8 cellular contexts compared by ENCODE assay signal in genomic region chr5:157859227-157859575, GRCh38. TPM values are rescaled to one million over a fixed set of nuclear protein-coding genes. Genes with fewer than 3 reads are reported as not detected.
DNase-seq lines count a peak whose midpoint lies in the region; ATAC-seq, FAIRE-seq and TF ChIP-seq lines count a peak whose summit lies in the region.

No MANE protein-coding gene starts in this region.

- no peak for FAIRE-seq in astrocyte (lab: Jason Lieb, UNC)

- H3K79me2 ChIP-seq in astrocyte (ENCODE audit: insufficient read depth, low read length): peaks cover 48% of the 10 kb centered on the region

- no peak for TF ChIP-seq POLR2A in thyroid gland (IDR thresholded peaks at IDR 0.05)

- 32% methylated on average over 10 of the region's 10 CpGs for WGBS in liver
- WGBS in thyroid gland, 2 donors: 46 to 47% methylated on average over 7 of the region's 10 CpGs

- peak overlapping the region; percentile 87 for H3K4me3 Mint-ChIP-seq in activated CD8-positive, alpha-beta memory T cell treated with anti-CD3 and anti-CD28 coated beads, Interleukin-2, amount 10 ng/mL, durations not matched to agents 7 days and 5 days
- peak overlapping the region; percentile 96 for H3K4me3 Mint-ChIP-seq in astrocyte (ENCODE audit: unreplicated experiment)

- H3K4me2 ChIP-seq in astrocyte (ENCODE audit: low read length): peak overlapping the region; percentile 88

- H3K4me1 ChIP-seq in astrocyte (ENCODE audit: insufficient read depth, low read length) (peaks cover 7% of the 10 kb centered on the region), liver (ENCODE audit: control insufficient read depth in 4 of 4, insufficient read depth in 4 of 4, low read length in 3 of 4) (peaks cover 5 to 56% (median 52%) of the 10 kb centered on the region in 4 donors), thyroid gland (peaks cover 5 to 20% of the 10 kb centered on the region in 2 donors)

- H3K9me3 ChIP-seq in astrocyte (ENCODE audit: insufficient read depth, low read depth, low read length) (no peaks in the 10 kb centered on the region), liver (ENCODE audit: control insufficient read depth in 4 of 4, low read length in 3 of 4) (no peaks in the 10 kb centered on the region), thyroid gland (no peaks in the 10 kb centered on the region)

- peaks cover 48% of the 10 kb centered on the region for H3K4me1 Mint-ChIP-seq in activated CD8-positive, alpha-beta memory T cell treated with anti-CD3 and anti-CD28 coated beads, Interleukin-2, amount 10 ng/mL, durations not matched to agents 7 days and 5 days
- H3K4me1 Mint-ChIP-seq in astrocyte (ENCODE audit: low read depth, unreplicated experiment): peaks cover 21% of the 10 kb centered on the region

- peak overlapping the region; percentile 86 for H3K27ac ChIP-seq in astrocyte (ENCODE audit: low read depth, low read length)
- H3K27ac ChIP-seq in liver (ENCODE audit: low read depth in 1 of 2, low read length in 2 of 2): peak overlapping the region; percentile 87 to 96
- H3K27ac ChIP-seq in thyroid gland: peak overlapping the region in 2 of 3 donors; percentile 94

- peak overlapping the region; percentile 94 for H3K27ac Mint-ChIP-seq in activated CD8-positive, alpha-beta memory T cell treated with anti-CD3 and anti-CD28 coated beads, Interleukin-2, amount 10 ng/mL, durations not matched to agents 7 days and 5 days
- H3K27ac Mint-ChIP-seq in astrocyte (ENCODE audit: unreplicated experiment): peak overlapping the region; percentile 91

- H3K27me3 Mint-ChIP-seq in activated CD8-positive, alpha-beta memory T cell treated with anti-CD3 and anti-CD28 coated beads, Interleukin-2, amount 10 ng/mL, durations not matched to agents 7 days and 5 days: no peaks in the 10 kb centered on the region
- H3K27me3 Mint-ChIP-seq in astrocyte (ENCODE audit: low read depth, unreplicated experiment): no peaks in the 10 kb centered on the region

- H2AFZ ChIP-seq in astrocyte (ENCODE audit: low read depth, low read length): peak overlapping the region; percentile 89

- peaks cover 44% of the 10 kb centered on the region for H4K20me1 ChIP-seq in astrocyte (ENCODE audit: insufficient read depth, low read length)

- H3K36me3 ChIP-seq in astrocyte (ENCODE audit: insufficient read depth, low read length): no peaks in the 10 kb centered on the region
- H3K36me3 ChIP-seq in liver (ENCODE audit: control insufficient read depth in 4 of 4, insufficient read depth in 3 of 4, low read depth in 1 of 4, low read length in 3 of 4): no peaks in the 10 kb centered on the region
- no peaks in the 10 kb centered on the region for H3K36me3 ChIP-seq in thyroid gland

- peaks cover 18% of the 10 kb centered on the region for H3K36me3 Mint-ChIP-seq in activated CD8-positive, alpha-beta memory T cell treated with anti-CD3 and anti-CD28 coated beads, Interleukin-2, amount 10 ng/mL, durations not matched to agents 7 days and 5 days
- H3K36me3 Mint-ChIP-seq in astrocyte (ENCODE audit: low read depth, unreplicated experiment): no peaks in the 10 kb centered on the region

- no peaks in the 10 kb centered on the region for H3K9me3 Mint-ChIP-seq in activated CD8-positive, alpha-beta memory T cell treated with anti-CD3 and anti-CD28 coated beads, Interleukin-2, amount 10 ng/mL, durations not matched to agents 7 days and 5 days (ENCODE audit: low read depth)
- no peaks in the 10 kb centered on the region for H3K9me3 Mint-ChIP-seq in astrocyte (ENCODE audit: unreplicated experiment)

- peak; percentile 1 for ATAC-seq in activated CD8-positive, alpha-beta memory T cell treated with anti-CD3 and anti-CD28 coated beads, Interleukin-2, amount 10 ng/mL, durations not matched to agents 7 days and 5 days
- ATAC-seq in HG03039 (IDR thresholded peaks at IDR 0.05; ENCODE audit: unreplicated experiment) (no peak), HG02798 (IDR thresholded peaks at IDR 0.05; ENCODE audit: poor library complexity, unreplicated experiment) (no peak)

- no peak for DNase-seq in activated CD8-positive, alpha-beta memory T cell treated with anti-CD3 and anti-CD28 coated beads, Interleukin-2, amount 10 ng/mL, durations not matched to agents 7 days and 5 days
- no peak for DNase-seq in activated CD8-positive, alpha-beta memory T cell treated with anti-CD3 and anti-CD28 coated beads, Interleukin-2, amount 50 U/mL, for 48 hours
- DNase-seq in astrocyte (ENCODE audit: low read depth) (no peak), thyroid gland (no peak), hepatic stellate cell (ENCODE audit: low spot score) (no peak)

- H3K4me3 ChIP-seq in astrocyte (ENCODE audit: insufficient read depth, low read depth, low read length) (peak overlapping the region; percentile 90), liver (ENCODE audit: low read depth in 1 of 3, low read length in 3 of 3) (no peak overlapping the region), thyroid gland (replicated peaks in 1 of 3) (peak overlapping the region in 1 of 3 donors; percentile 88)

- TF ChIP-seq CTCF in astrocyte (IDR thresholded peaks at IDR 0.05; ENCODE audit: insufficient read depth, low read depth, low read length): no peak
- no peak for TF ChIP-seq CTCF in liver (IDR thresholded peaks at IDR 0.05; ENCODE audit: low read depth, low read length, missing input control)
- no peak for TF ChIP-seq CTCF in thyroid gland (IDR thresholded peaks at IDR 0.05)

- CTCF ChIA-PET in activated CD8-positive, alpha-beta memory T cell treated with anti-CD3 and anti-CD28 coated beads, Interleukin-2, amount 10 ng/mL, durations not matched to agents 7 days and 5 days (lab: Charles Lee): interaction anchor here (1.0 to 1.6 kb wide), 4 partner anchors 39 to 90 kb away, joined by 3 to 4 read pairs (median 4); no protein-coding TSS in a partner anchor

- no peak for TF ChIP-seq RAD21 in liver (IDR thresholded peaks at IDR 0.05)

- H3K9ac ChIP-seq in astrocyte (ENCODE audit: low read length) (peak overlapping the region; percentile 97), liver (ENCODE audit: low read depth in 1 of 2, low read length in 2 of 2) (no peak overlapping the region)

- H3K27me3 ChIP-seq in astrocyte (ENCODE audit: insufficient read depth, low read length): no peaks in the 10 kb centered on the region
- H3K27me3 ChIP-seq in liver (ENCODE audit: control insufficient read depth in 4 of 4, insufficient read depth in 4 of 4, low read length in 3 of 4): no peaks in the 10 kb centered on the region
- no peaks in the 10 kb centered on the region for H3K27me3 ChIP-seq in thyroid gland

- intact Hi-C loops in thyroid gland (cut with DNase I): loop anchor here (10.0 kb wide), 1 partner anchor 86 kb away; no protein-coding TSS in a partner anchor

TF ChIP-seq in liver, 16 proteins besides CTCF, POLR2A, EP300 and RAD21:
- TF ChIP-seq GABPA (IDR thresholded peaks at IDR 0.05 in 1 of 2, conservative IDR thresholded peaks at IDR 0.05 in 1 of 2): no peak
- TF ChIP-seq SP1 (IDR thresholded peaks at IDR 0.05): no peak
- TF ChIP-seq JUND (IDR thresholded peaks at IDR 0.05): no peak
- TF ChIP-seq HNF4G (IDR thresholded peaks at IDR 0.05): no peak
- TF ChIP-seq FOXA2 (IDR thresholded peaks at IDR 0.05): no peak
- no peak for TF ChIP-seq ATF3 (IDR thresholded peaks at IDR 0.05)
- TF ChIP-seq YY1 (IDR thresholded peaks at IDR 0.05): no peak
- no peak for TF ChIP-seq NR2F2 (IDR thresholded peaks at IDR 0.05)
- no peak for TF ChIP-seq TAF1 (conservative IDR thresholded peaks at IDR 0.05)
- TF ChIP-seq HNF4A (conservative IDR thresholded peaks at IDR 0.05): no peak
- no peak for TF ChIP-seq MAX (IDR thresholded peaks at IDR 0.05)

RNA-seq across cellular contexts. Expression of gene CLINT1, which starts 0.3 kb away (rescaled TPM):
- total RNA-seq in activated CD8-positive, alpha-beta memory T cell treated with anti-CD3 and anti-CD28 coated beads, Interleukin-2, amount 10 ng/mL, durations not matched to agents 7 days and 5 days: 10 to 100 TPM; 48.4 to 56.6 TPM
- total RNA-seq in astrocyte: 96.2 and 100 TPM in 2 replicates
- total RNA-seq in liver: 100 to 1,000 TPM in 1 of 2 donors, 10 to 100 TPM in 1; 94.3 to 115 TPM
- 10 to 100 TPM; 34.8 to 42.4 TPM for polyA plus RNA-seq in liver
- total RNA-seq in thyroid gland: 100 to 1,000 TPM; 126 to 198 (median 159) TPM
